Comparison of ENCODE assay signal across 8 cellular contexts in genomic region chr5:63164339-63164738, GRCh38.
"Had no signal": no experiment of that assay in that cellular context is flagged by ENCODE, and none has a peak within 500 bp of the region (broad histone marks: within the 10 kb centered on the region; RNA-seq: fewer than 3 reads in every experiment).

No MANE protein-coding gene starts in this region.

- H3K4me2 ChIP-seq: GM23338 had no signal

- FAIRE-seq: H1, H54, K562 had no signal

- H3K4me3 ChIP-seq: GM23338, K562 had no signal

- H3K27ac ChIP-seq: HL-60 had no signal

- ATAC-seq: GM23338, K562 had no signal

- DNase-seq: H9, HCEC 1CT, IMR-90 had no signal
